Comparison of ENCODE assay signal across 8 cellular contexts in the genomic region with DNA sequence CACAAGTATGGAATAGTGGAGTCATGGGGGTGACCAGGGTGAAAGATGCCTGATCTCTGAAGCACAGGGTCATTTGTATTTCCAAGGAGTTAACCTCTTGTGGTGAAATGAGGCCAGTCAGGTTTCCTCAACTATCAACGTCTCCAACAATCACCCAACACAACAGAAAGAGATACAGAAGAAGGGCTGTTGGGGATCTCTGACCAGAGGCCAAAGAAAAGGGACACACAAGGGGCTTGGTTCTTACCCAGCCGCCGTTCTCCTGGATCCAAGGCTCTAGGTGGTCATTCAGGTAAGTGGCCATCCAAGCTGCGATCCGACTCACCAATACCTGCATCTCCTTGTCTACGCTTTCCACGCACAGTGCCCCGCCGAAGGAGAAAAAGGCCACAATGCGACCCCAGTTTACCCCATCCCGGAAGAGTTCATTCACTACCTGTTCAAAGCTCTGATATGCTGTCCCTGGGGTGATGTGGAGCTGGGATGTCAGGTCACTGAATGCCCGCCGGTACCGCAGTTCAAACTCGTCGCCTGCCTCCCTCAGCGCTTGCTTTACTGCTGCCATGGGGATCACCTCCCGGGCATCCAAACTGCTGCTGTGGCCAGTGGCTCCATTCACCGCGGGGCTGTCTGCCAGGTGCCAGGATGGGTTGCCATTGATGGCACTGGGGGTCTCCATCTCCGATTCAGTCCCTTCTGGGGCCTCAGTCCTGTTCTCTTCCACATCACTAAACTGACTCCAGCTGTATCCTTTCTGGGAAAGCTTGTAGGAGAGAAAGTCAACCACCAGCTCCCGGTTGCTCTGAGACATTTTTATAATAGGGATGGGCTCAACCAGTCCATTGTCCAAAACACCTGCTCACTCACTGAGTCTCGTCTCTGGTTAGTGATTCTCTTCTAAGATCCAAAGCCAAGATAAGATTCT. TPM values are rescaled to one million over a fixed set of nuclear protein-coding genes. Genes with fewer than 3 reads are reported as not detected.
DNase-seq lines count a peak whose midpoint lies in the region; ATAC-seq and TF ChIP-seq lines count a peak whose summit lies in the region.

No MANE protein-coding gene starts in this region.

- TF ChIP-seq CTCF in Peyer's patch (IDR thresholded peaks at IDR 0.05) (no peak), coronary artery (IDR thresholded peaks at IDR 0.05) (no peak)

- DNase-seq in GM23248 (no peak), Peyer's patch (peak in 2 of 3 donors; percentile 60 to 68), coronary artery (ENCODE audit: low spot score) (no peak), aorta (peak in 1 of 2 donors; percentile 80), foreskin melanocyte (no peak), NCI-H226 (no peak), NOMO-1 treated with DMSO at 0.1 percent for 48 hours (lab: John Stamatoyannopoulos, UW; ENCODE audit: unreplicated experiment) (no peak)

- H4K20me1 ChIP-seq in GM23248 (ENCODE audit: insufficient read depth), result no peaks in the 10 kb centered on the region

- H3K4me2 ChIP-seq in GM23248 (ENCODE audit: unreplicated experiment), result peak overlapping the region; percentile 98

- no peak for TF ChIP-seq POLR2A in Peyer's patch (IDR thresholded peaks at IDR 0.05)

- H3K36me3 ChIP-seq in GM23248 (ENCODE audit: low read depth), result peaks cover 1% of the 10 kb centered on the region; the same call in 1 of the 2 replicates
- peaks cover 0 to 6% (median 0%) of the 10 kb centered on the region in 3 donors for H3K36me3 ChIP-seq in Peyer's patch
- peaks cover 0 to 22% of the 10 kb centered on the region in 2 donors for H3K36me3 ChIP-seq in mucosa of rectum (ENCODE audit: control insufficient read depth in 2 of 2, insufficient read depth in 2 of 2, low read length in 2 of 2)
- peaks cover 0 to 2% of the 10 kb centered on the region in 2 donors for H3K36me3 ChIP-seq in aorta (ENCODE audit: control insufficient read depth in 1 of 2, insufficient read depth in 2 of 2, low read length in 1 of 2)

- 0 out of 2 replicates have a peak, but pooled peaks cover 5% of the 10 kb centered on the region for H3F3A ChIP-seq in GM23248 (ENCODE audit: insufficient read depth)

- intact Hi-C loops in aorta (cut with DNase I), result loop anchor here (2.0 to 10.0 kb wide), 4 partner anchors 61 to 159 kb away; partner anchors contain the start of gene FOXS1 (in 1 of the 2)

- no peaks in the 10 kb centered on the region for H3K9me2 ChIP-seq in GM23248 (ENCODE audit: insufficient read depth)

- H2AFZ ChIP-seq in GM23248, result 0 out of 2 replicates have a peak overlapping the region, but pooled peaks have one; percentile 91

- 80% methylated on average over 23 of the region's 23 CpGs for WGBS in GM23248 (ENCODE audit: low coverage in 1 of 2, low lambda C conversion rate in 2 of 2, missing lambda C conversion rate in 2 of 2), 2 experiments
- 19 to 24% methylated on average over 23 of the region's 23 CpGs for WGBS in aorta, 2 donors

- peak overlapping the region; percentile 96; the same call in 1 of the 2 replicates for H3K27ac ChIP-seq in GM23248
- H3K27ac ChIP-seq in Peyer's patch, result peak overlapping the region; percentile 92 to 99 (median 96)
- H3K27ac ChIP-seq in coronary artery, result peak overlapping the region; percentile 96 to 97
- H3K27ac ChIP-seq in mucosa of rectum (ENCODE audit: low read depth in 2 of 2, low read length in 2 of 2), result peak overlapping the region; percentile 96 to 99
- peak overlapping the region; percentile 94 to 95 for H3K27ac ChIP-seq in aorta (ENCODE audit: low read depth in 1 of 2, low read length in 2 of 2)

- H3K4me1 ChIP-seq in GM23248 (ENCODE audit: insufficient read depth) (peaks cover 43% of the 10 kb centered on the region), Peyer's patch (peaks cover 4 to 45% (median 13%) of the 10 kb centered on the region in 4 donors), mucosa of rectum (ENCODE audit: control insufficient read depth in 2 of 2, insufficient read depth in 2 of 2, low read length in 2 of 2) (peaks cover 47 to 51% of the 10 kb centered on the region in 2 donors), aorta (ENCODE audit: control insufficient read depth in 1 of 2, insufficient read depth in 2 of 2, low read length in 2 of 2) (no peaks in the 10 kb centered on the region)

- in situ Hi-C loops in GM23248 (cut with MboI), result loop anchor here (10.0 kb wide), 1 partner anchor 57 kb away; no protein-coding TSS in a partner anchor

- H3K27me3 ChIP-seq in GM23248 (replicated peaks; ENCODE audit: insufficient read depth) (no peaks in the 10 kb centered on the region), Peyer's patch (no peaks in the 10 kb centered on the region), mucosa of rectum (ENCODE audit: control insufficient read depth in 2 of 2, insufficient read depth in 2 of 2, low read length in 2 of 2) (no peaks in the 10 kb centered on the region), aorta (ENCODE audit: control insufficient read depth in 1 of 2, insufficient read depth in 2 of 2, low read length in 1 of 2) (no peaks in the 10 kb centered on the region)

- no peak for ATAC-seq in aorta (ENCODE audit: low FRiP score)

- H3K4me3 ChIP-seq in GM23248, result peak overlapping the region; percentile 86
- H3K4me3 ChIP-seq in Peyer's patch, result peak overlapping the region; percentile 67 to 85 (median 74)
- H3K4me3 ChIP-seq in coronary artery, result peak overlapping the region; percentile 87
- peak overlapping the region; percentile 79 to 87 for H3K4me3 ChIP-seq in mucosa of rectum (ENCODE audit: low read length in 2 of 2)
- peak overlapping the region; percentile 94 to 99 for H3K4me3 ChIP-seq in aorta (ENCODE audit: low read length in 2 of 2)

- H3K79me2 ChIP-seq in GM23248 (ENCODE audit: insufficient read depth), result peaks cover 66% of the 10 kb centered on the region

- peak overlapping the region; percentile 98 for H3K9ac ChIP-seq in GM23248
- peak overlapping the region; percentile 97 for H3K9ac ChIP-seq in mucosa of rectum (ENCODE audit: low read depth in 1 of 2, low read length in 2 of 2)

- H3K9me3 ChIP-seq in GM23248 (ENCODE audit: low read depth), result no peaks in the 10 kb centered on the region
- H3K9me3 ChIP-seq in Peyer's patch, result no peaks in the 10 kb centered on the region
- no peaks in the 10 kb centered on the region for H3K9me3 ChIP-seq in mucosa of rectum (ENCODE audit: control insufficient read depth in 2 of 2, low read length in 2 of 2)
- H3K9me3 ChIP-seq in aorta (ENCODE audit: control insufficient read depth, low read length), result no peaks in the 10 kb centered on the region

RNA-seq across cellular contexts. Expression of gene BCL2L1, which starts 1.0 kb away (rescaled TPM):
- 83.8 and 95.1 TPM in 2 replicates for total RNA-seq in GM23248 (2014; rRNA removed; shearing (Covaris generic))
- polyA plus RNA-seq in GM23248 (2016; fragmentation: Nextera tagmentation; extraction: Ambion mirVana) (56.2 and 56.3 TPM in 2 replicates), aorta (100 to 1,000 TPM; 103 to 104 TPM)
- total RNA-seq in Peyer's patch (100 to 1,000 TPM in 3 of 4 donors, 10 to 100 TPM in 1; 85.0 to 185 (median 144) TPM), aorta (100 to 1,000 TPM in 1 of 2 donors, 10 to 100 TPM in 1; 69.1 to 107 TPM)

RNA-seq across cellular contexts. Expression of gene TPX2, which starts 17.4 kb away (rescaled TPM):
- 35.5 and 39.6 TPM in 2 replicates for total RNA-seq in GM23248 (2014; rRNA removed; shearing (Covaris generic))
- polyA plus RNA-seq in GM23248 (2016; fragmentation: Nextera tagmentation; extraction: Ambion mirVana), result 37.6 and 37.7 TPM in 2 replicates
- 10 to 100 TPM in 1 of 4 donors, 1 to 10 TPM in 3; 4.4 to 26.4 (median 9.3) TPM for total RNA-seq in Peyer's patch
- 1 to 10 TPM in 1 of 2 donors, under 1 TPM in 1; 0.75 to 2.1 TPM for total RNA-seq in aorta
- polyA plus RNA-seq in aorta, result 1 to 10 TPM; 1.6 to 5.4 TPM

Comparison
In these comparisons a context has a peak if more than half of its experiments do, and no peak if none do; other contexts are left out.
1. DNase-seq: peak in Peyer's patch (2 of 3); none in GM23248 (single experiment), coronary artery (single experiment), foreskin melanocyte (single experiment), NCI-H226 (single experiment) and NOMO-1 treated with DMSO at 0.1 percent for 48 hours (single experiment).
2. Peak in every context shown above with its lines, with median percentiles within 50 percentile points of each other: H3K27ac ChIP-seq and H3K4me3 ChIP-seq.